27 cellular contexts compared by ENCODE assay signal in the genomic region with DNA sequence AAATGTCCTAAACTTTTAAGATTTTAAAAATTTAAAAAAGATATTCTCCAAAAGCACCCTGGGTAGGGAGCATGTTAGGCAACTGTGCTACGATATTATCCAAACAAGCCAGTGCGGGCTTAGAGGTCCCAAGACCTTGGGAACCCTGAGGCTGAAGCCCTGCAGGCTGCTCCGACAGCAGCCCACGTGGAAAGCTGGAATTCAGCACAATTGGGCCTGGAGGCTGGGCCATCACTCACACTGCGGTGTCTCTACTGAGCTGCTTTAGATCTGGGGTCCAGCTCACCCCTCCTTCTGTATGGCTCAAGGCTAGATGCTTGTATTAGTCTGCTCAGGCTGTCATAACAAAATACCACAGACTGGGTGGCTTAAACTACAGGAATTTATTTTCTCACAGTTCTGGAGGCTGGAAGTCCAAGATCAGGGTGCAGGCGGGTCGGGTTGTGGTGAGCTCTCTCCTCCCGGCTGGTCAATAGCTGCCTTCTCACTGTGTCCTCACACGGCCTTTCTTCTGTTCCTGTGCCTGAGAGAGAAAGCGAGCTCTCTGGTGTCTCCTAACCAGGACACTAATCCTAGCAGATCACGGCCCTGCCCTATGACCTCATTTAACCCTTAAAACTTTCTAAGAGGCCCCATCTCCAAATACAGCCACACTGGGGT. TPM values are rescaled to one million over a fixed set of nuclear protein-coding genes. Genes with fewer than 3 reads are reported as not detected.
"Had no signal": no experiment of that assay in that cellular context is flagged by ENCODE, and none has a peak within 500 bp of the region (broad histone marks: within the 10 kb centered on the region; RNA-seq: fewer than 3 reads in every experiment).

No MANE protein-coding gene starts in this region.

- H3K4me1 Mint-ChIP-seq: activated CD4-positive, alpha-beta memory T cell treated with anti-CD3 and anti-CD28 coated beads, Interleukin-2, amount 10 ng/mL, durations not matched to agents 7 days and 5 days; activated CD4-positive, alpha-beta T cell treated with anti-CD3 and anti-CD28 coated beads, Interleukin-2, amount 10 ng/mL, durations not matched to agents 24 days and 14 days; activated naive CD4-positive, alpha-beta T cell treated with anti-CD3 and anti-CD28 coated beads, Interleukin-2, amount 10 ng/mL, durations not matched to agents 7 days and 5 days; activated naive CD8-positive, alpha-beta T cell treated with anti-CD3 and anti-CD28 coated beads, Interleukin-2, amount 10 ng/mL, durations not matched to agents 7 days and 5 days had no signal

- DNase-seq: activated CD4-positive, alpha-beta memory T cell treated with anti-CD3 and anti-CD28 coated beads, Interleukin-2, amount 10 ng/mL, durations not matched to agents 7 days and 5 days; activated CD4-positive, alpha-beta T cell treated with anti-CD3 and anti-CD28 coated beads, Interleukin-2, amount 10 ng/mL, durations not matched to agents 24 days and 14 days; activated CD8-positive, alpha-beta memory T cell treated with anti-CD3 and anti-CD28 coated beads, Interleukin-2, amount 50 U/mL, for 48 hours; activated gamma-delta T cell; activated naive CD4-positive, alpha-beta T cell treated with anti-CD3 and anti-CD28 coated beads, Interleukin-2, amount 10 ng/mL, durations not matched to agents 7 days and 5 days; activated naive CD8-positive, alpha-beta T cell treated with anti-CD3 and anti-CD28 coated beads, Interleukin-2, amount 10 ng/mL, durations not matched to agents 7 days and 5 days; activated T-cell treated with anti-CD3 and anti-CD28 coated beads, Interleukin-2, amount 50 U/mL, for 24 hours; amniotic stem cell; caudate nucleus; cortex of kidney; foreskin fibroblast; heart right ventricle; kidney glomerular epithelial cell; lower lobe of right lung; mesenchymal stem cell; pancreas; retina; stimulated activated naive CD4-positive, alpha-beta T cell; T-helper 1 cell had no signal

- H3K27ac Mint-ChIP-seq: activated CD4-positive, alpha-beta memory T cell treated with anti-CD3 and anti-CD28 coated beads, Interleukin-2, amount 10 ng/mL, durations not matched to agents 7 days and 5 days; activated CD4-positive, alpha-beta T cell treated with anti-CD3 and anti-CD28 coated beads, Interleukin-2, amount 10 ng/mL, durations not matched to agents 24 days and 14 days; activated naive CD4-positive, alpha-beta T cell treated with anti-CD3 and anti-CD28 coated beads, Interleukin-2, amount 10 ng/mL, durations not matched to agents 7 days and 5 days; activated naive CD8-positive, alpha-beta T cell treated with anti-CD3 and anti-CD28 coated beads, Interleukin-2, amount 10 ng/mL, durations not matched to agents 7 days and 5 days; activated T-cell treated with anti-CD3 and anti-CD28 coated beads, Interleukin-2, amount 50 U/mL, for 24 hours; natural killer cell treated with Interleukin-12 subunit alpha and Interleukin-12 subunit beta and Interleukin-15 and Interleukin-18, amount 100 ng/mL, for 72 hours; T-helper 2 cell treated with Interferon-gamma antibody and Interleukin-4, amounts not matched to agents 5 μg/mL and 100 μg/mL, for 36 hours had no signal

- H3K9me3 ChIP-seq: lower lobe of right lung, pancreas, prostate gland had no signal

- H3K4me3 Mint-ChIP-seq: activated CD4-positive, alpha-beta memory T cell treated with anti-CD3 and anti-CD28 coated beads, Interleukin-2, amount 10 ng/mL, durations not matched to agents 7 days and 5 days; activated CD4-positive, alpha-beta T cell treated with anti-CD3 and anti-CD28 coated beads, Interleukin-2, amount 10 ng/mL, durations not matched to agents 24 days and 14 days; activated naive CD4-positive, alpha-beta T cell treated with anti-CD3 and anti-CD28 coated beads, Interleukin-2, amount 10 ng/mL, durations not matched to agents 7 days and 5 days; activated naive CD8-positive, alpha-beta T cell treated with anti-CD3 and anti-CD28 coated beads, Interleukin-2, amount 10 ng/mL, durations not matched to agents 7 days and 5 days; activated T-cell treated with anti-CD3 and anti-CD28 coated beads, Interleukin-2, amount 50 U/mL, for 24 hours; natural killer cell treated with Interleukin-12 subunit alpha and Interleukin-12 subunit beta and Interleukin-15 and Interleukin-18, amount 100 ng/mL, for 72 hours; T-helper 2 cell treated with Interferon-gamma antibody and Interleukin-4, amounts not matched to agents 5 μg/mL and 100 μg/mL, for 36 hours had no signal

- FAIRE-seq: astrocyte, endothelial cell of umbilical vein, pancreas had no signal

- H3K27ac ChIP-seq: heart right ventricle, lower lobe of right lung, pancreas, prostate gland, tibial nerve had no signal

- H3K4me3 ChIP-seq: heart right ventricle, lower lobe of right lung, pancreas, prostate gland, tibial nerve had no signal

- H3K36me3 ChIP-seq: heart right ventricle, lower lobe of right lung, pancreas, prostate gland, tibial nerve had no signal

- H3K27me3 ChIP-seq: pancreas, tibial nerve had no signal

- H3K9me3 Mint-ChIP-seq: activated CD4-positive, alpha-beta memory T cell treated with anti-CD3 and anti-CD28 coated beads, Interleukin-2, amount 10 ng/mL, durations not matched to agents 7 days and 5 days; activated CD4-positive, alpha-beta T cell treated with anti-CD3 and anti-CD28 coated beads, Interleukin-2, amount 10 ng/mL, durations not matched to agents 24 days and 14 days; activated naive CD4-positive, alpha-beta T cell treated with anti-CD3 and anti-CD28 coated beads, Interleukin-2, amount 10 ng/mL, durations not matched to agents 7 days and 5 days; activated naive CD8-positive, alpha-beta T cell treated with anti-CD3 and anti-CD28 coated beads, Interleukin-2, amount 10 ng/mL, durations not matched to agents 7 days and 5 days; activated T-cell treated with anti-CD3 and anti-CD28 coated beads, Interleukin-2, amount 50 U/mL, for 24 hours; natural killer cell treated with Interleukin-12 subunit alpha and Interleukin-12 subunit beta and Interleukin-15 and Interleukin-18, amount 100 ng/mL, for 72 hours; T-helper 2 cell treated with Interferon-gamma antibody and Interleukin-4, amounts not matched to agents 5 μg/mL and 100 μg/mL, for 36 hours had no signal

- H3K36me3 Mint-ChIP-seq: activated naive CD4-positive, alpha-beta T cell treated with anti-CD3 and anti-CD28 coated beads, Interleukin-2, amount 10 ng/mL, durations not matched to agents 7 days and 5 days; activated naive CD8-positive, alpha-beta T cell treated with anti-CD3 and anti-CD28 coated beads, Interleukin-2, amount 10 ng/mL, durations not matched to agents 7 days and 5 days; natural killer cell treated with Interleukin-12 subunit alpha and Interleukin-12 subunit beta and Interleukin-15 and Interleukin-18, amount 100 ng/mL, for 72 hours had no signal

- H3K27me3 Mint-ChIP-seq: activated T-cell treated with anti-CD3 and anti-CD28 coated beads, Interleukin-2, amount 50 U/mL, for 24 hours had no signal

- ATAC-seq: heart right ventricle; left lobe of liver; lower lobe of right lung; natural killer cell treated with Interleukin-12 subunit alpha and Interleukin-12 subunit beta and Interleukin-15 and Interleukin-18, amount 100 ng/mL, for 72 hours; pancreas had no signal

- H3K4me1 ChIP-seq: lower lobe of right lung, pancreas, prostate gland, tibial nerve had no signal

RNA-seq across cellular contexts. Expression of a gene that starts 42.5 kb away (rescaled TPM):
- total RNA-seq: activated CD4-positive, alpha-beta memory T cell treated with anti-CD3 and anti-CD28 coated beads, Interleukin-2, amount 10 ng/mL, durations not matched to agents 7 days and 5 days; activated CD4-positive, alpha-beta T cell treated with anti-CD3 and anti-CD28 coated beads, Interleukin-2, amount 10 ng/mL, durations not matched to agents 24 days and 14 days; activated naive CD8-positive, alpha-beta T cell treated with anti-CD3 and anti-CD28 coated beads, Interleukin-2, amount 10 ng/mL, durations not matched to agents 7 days and 5 days; endothelial cell of umbilical vein; left lobe of liver; lower lobe of right lung; natural killer cell treated with Interleukin-12 subunit alpha and Interleukin-12 subunit beta and Interleukin-15 and Interleukin-18, amount 100 ng/mL, for 72 hours; tibial nerve had no signal
- polyA plus RNA-seq: endothelial cell of umbilical vein, esophagus had no signal
